Comparison of ENCODE assay signal across 10 cellular contexts in genomic region chr7:64876792-64877713, GRCh38. TPM values are rescaled to one million over a fixed set of nuclear protein-coding genes. Genes with fewer than 3 reads are reported as not detected.
DNase-seq lines count a peak whose midpoint lies in the region; ATAC-seq, FAIRE-seq and TF ChIP-seq lines count a peak whose summit lies in the region.
"Had no signal": no experiment of that assay in that cellular context is flagged by ENCODE, and none has a peak within 500 bp of the region (broad histone marks: within the 10 kb centered on the region; RNA-seq: fewer than 3 reads in every experiment).

No MANE protein-coding gene starts in this region.

- no peak overlapping the region for H3K27ac ChIP-seq in A549
- no peak overlapping the region for H3K27ac ChIP-seq in MM.1S (ENCODE audit: low read length)
- no peak overlapping the region for H3K27ac ChIP-seq in coronary artery
- no peak overlapping the region for H3K27ac ChIP-seq in lung (ENCODE audit: low read depth in 1 of 2, low read length in 1 of 2)
- H3K27ac ChIP-seq: VCaP had no signal

- ATAC-seq in A549 (peak in 1 of 2 experiments; percentile 46; a peak in 1 of 6 replicates), lung (ENCODE audit: insufficient read depth, low FRiP score) (peak; percentile 23), HG03520 (IDR thresholded peaks at IDR 0.05; ENCODE audit: unreplicated experiment) (no peak), GM21360 (IDR thresholded peaks at IDR 0.05; ENCODE audit: unreplicated experiment) (no peak)

- no peak overlapping the region for H3K9ac ChIP-seq in MM.1S (ENCODE audit: low read length)

- H2AFZ ChIP-seq in MM.1S (ENCODE audit: low read length): peak overlapping the region; percentile 45; the same call in 1 of the 2 replicates

- TF ChIP-seq RAD21 in A549 (conservative IDR thresholded peaks at IDR 0.05 in 1 of 2, IDR thresholded peaks at IDR 0.05 in 1 of 2): no peak

- POLR2A ChIA-PET in A549 (lab: Yijun Ruan, JAX): no interaction called here

- CTCF ChIA-PET in A549 (lab: Yijun Ruan, JAX): no interaction called here

- H4K20me1 ChIP-seq in MM.1S (ENCODE audit: insufficient read depth, low read length): no peaks in the 10 kb centered on the region

- no peaks in the 10 kb centered on the region for H3K79me2 ChIP-seq in MM.1S (ENCODE audit: low read length)

- no peak for TF ChIP-seq EP300 in A549 (IDR thresholded peaks at IDR 0.05)

- H3F3A ChIP-seq in MM.1S (ENCODE audit: insufficient read depth, low read length): no peaks in the 10 kb centered on the region

- H3K4me2 ChIP-seq in A549 (0 out of 3 replicates have a peak overlapping the region, but pooled peaks have one; percentile 5), MM.1S (ENCODE audit: low read depth, low read length) (peak overlapping the region; percentile 43; the same call in 1 of the 2 replicates)

- no peak for DNase-seq in A549 (ENCODE audit: low read depth in 1 of 2, low spot score in 1 of 2)
- DNase-seq in MM.1S: peak; percentile 39
- DNase-seq in activated CD4-positive, alpha-beta T cell treated with anti-CD3 and anti-CD28 coated beads for 4 hours: peak; percentile 52 to 61
- DNase-seq in coronary artery (ENCODE audit: low spot score): peak; percentile 73
- peak; percentile 61 for DNase-seq in lung (ENCODE audit: low spot score)
- peak; percentile 44 to 60 for DNase-seq in stimulated activated CD4-positive, alpha-beta T cell treated with anti-CD3 and anti-CD28 coated beads, Interleukin-4, amount 100 ng/mL, for 48 hours (ENCODE audit: low read depth in 2 of 2)

- no peaks in the 10 kb centered on the region for H3K9me2 ChIP-seq in MM.1S (replicated peaks; ENCODE audit: insufficient read depth, low read length)

- H3K36me3 ChIP-seq in MM.1S (replicated peaks; ENCODE audit: insufficient read depth, low read length) (no peaks in the 10 kb centered on the region), lung (ENCODE audit: control insufficient read depth in 2 of 2, insufficient read depth in 2 of 2, low read length in 2 of 2) (no peaks in the 10 kb centered on the region)

- H3K27me3 ChIP-seq in MM.1S (replicated peaks; ENCODE audit: insufficient read depth, low read length) (peaks cover 4% of the 10 kb centered on the region; the same call in 1 of the 2 replicates), lung (ENCODE audit: control insufficient read depth, insufficient read depth) (no peaks in the 10 kb centered on the region)

- peaks cover 32% of the 10 kb centered on the region; the same call in 2 of the 3 replicates for H3K9me3 ChIP-seq in A549
- H3K9me3 ChIP-seq in MM.1S (replicated peaks; ENCODE audit: insufficient read depth, low read length): no peaks in the 10 kb centered on the region
- H3K9me3 ChIP-seq in lung (ENCODE audit: control insufficient read depth in 2 of 2, insufficient read depth in 1 of 2, low read length in 1 of 2): peaks cover 0 to 27% of the 10 kb centered on the region in 2 donors

- H3K4me1 ChIP-seq in A549: no peaks in the 10 kb centered on the region
- H3K4me1 ChIP-seq in MM.1S (ENCODE audit: low read length): no peaks in the 10 kb centered on the region
- peaks cover 0 to 6% of the 10 kb centered on the region in 2 donors for H3K4me1 ChIP-seq in lung (ENCODE audit: control insufficient read depth in 2 of 2, insufficient read depth in 2 of 2, low read length in 2 of 2)
- H3K4me1 ChIP-seq: Caco-2 had no signal

- no peak for TF ChIP-seq POLR2A in A549 (IDR thresholded peaks at IDR 0.05; ENCODE audit: low read length)

- WGBS in A549 (ENCODE audit: missing lambda C conversion rate): 14% methylated on average over 20 of the region's 39 CpGs
- 22% methylated on average over 39 of the region's 39 CpGs for WGBS in lung, 2 donors

- no peak for TF ChIP-seq CTCF in A549 (IDR thresholded peaks at IDR 0.05)
- TF ChIP-seq CTCF in MM.1S (IDR thresholded peaks at IDR 0.05; ENCODE audit: low read length): no peak
- no peak for TF ChIP-seq CTCF in coronary artery (IDR thresholded peaks at IDR 0.05)
- no peak for TF ChIP-seq CTCF in lung (IDR thresholded peaks at IDR 0.05; ENCODE audit: control extremely low read depth, extremely low read depth)

- no peak for FAIRE-seq in A549 (lab: Jason Lieb, UNC)

- H3K4me3 ChIP-seq in A549: no peak overlapping the region
- H3K4me3 ChIP-seq in MM.1S (ENCODE audit: low read length): no peak overlapping the region
- H3K4me3 ChIP-seq in coronary artery: peak overlapping the region; percentile 63
- no peak overlapping the region for H3K4me3 ChIP-seq in lung

TF ChIP-seq in A549, 52 proteins besides CTCF, POLR2A, EP300 and RAD21:
- no peak for TF ChIP-seq RARB (CRISPR knock-in tag; IDR thresholded peaks at IDR 0.05)
- TF ChIP-seq FOXS1 (CRISPR knock-in tag; IDR thresholded peaks at IDR 0.05): no peak
- no peak for TF ChIP-seq E2F6 (IDR thresholded peaks at IDR 0.05; ENCODE audit: borderline replicate concordance, low read depth)

RNA-seq across cellular contexts. Expression of gene ZNF273, which starts 26.0 kb away (rescaled TPM):
- 5.2 TPM in 2 replicates for polyA plus RNA-seq in A549 (2011; rRNA removed)
- 1.7 and 2.0 TPM in 2 replicates for polyA plus RNA-seq in A549 (2012; cell fraction: cytosol; rRNA removed)
- 0.77 and 1.4 TPM in 2 replicates for polyA plus RNA-seq in A549 (2012; cell fraction: nucleus; rRNA removed)
- 2.5 to 3.1 TPM (median 3.1 TPM) in 3 replicates for polyA plus RNA-seq in A549 (2017; fragmentation: RNase III; extraction: RNeasy Plus Mini Kit Qiagen cat#74134 plus additional on column Dnase treatment)
- 2.3 and 2.8 TPM in 2 replicates for polyA minus RNA-seq in A549 (2011; rRNA and poly(A)+ RNA removed)
- total RNA-seq in lung: 10 to 100 TPM; 12.4 to 15.7 TPM
- 1 to 10 TPM; 3.0 to 5.0 TPM for polyA plus RNA-seq in lung

Comparison
In these comparisons a context has a peak if more than half of its experiments do, and no peak if none do; other contexts are left out.
1. DNase-seq: peak in MM.1S (single experiment), activated CD4-positive, alpha-beta T cell treated with anti-CD3 and anti-CD28 coated beads for 4 hours (2 of 2), coronary artery (single experiment), lung (single experiment) and stimulated activated CD4-positive, alpha-beta T cell treated with anti-CD3 and anti-CD28 coated beads, Interleukin-4, amount 100 ng/mL, for 48 hours (2 of 2); none in A549 (0 of 2).